ENCODE assay signal across 16 cellular contexts in the genomic region with DNA sequence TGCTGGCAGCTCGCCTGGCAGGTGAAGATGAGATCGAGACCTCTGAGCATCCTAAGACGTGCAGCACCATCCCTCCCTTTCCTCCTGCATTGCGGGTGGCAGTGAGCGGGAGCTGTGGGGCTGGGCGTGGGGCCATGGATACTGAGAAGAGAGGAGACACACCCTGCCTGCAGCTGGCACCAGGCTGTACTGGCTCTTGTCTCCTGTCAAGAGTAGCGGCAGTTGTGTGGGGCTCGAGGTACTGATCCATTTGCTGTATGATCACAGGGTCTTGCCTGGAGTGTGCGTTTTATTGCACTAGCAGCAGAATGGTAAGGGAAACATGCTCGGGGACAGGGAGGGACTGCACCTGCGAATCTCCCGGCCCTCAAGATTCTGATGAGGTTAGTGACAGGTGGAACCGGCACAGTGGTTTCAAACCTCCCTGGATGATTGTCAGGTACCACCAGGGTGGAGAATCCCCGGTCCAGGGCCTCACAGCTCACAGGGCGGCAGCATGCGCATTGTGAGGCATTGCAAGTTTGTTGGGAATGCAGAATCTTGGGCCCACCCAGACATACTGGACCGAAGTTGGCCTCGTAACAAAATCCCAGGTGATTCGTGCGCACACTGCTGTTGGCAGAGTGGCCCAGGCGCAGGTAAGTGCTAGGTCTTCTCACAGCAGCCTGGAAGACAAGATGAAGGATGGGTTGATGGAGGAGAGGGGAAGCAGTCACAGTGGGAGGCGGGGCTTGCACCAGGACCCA.
"Had no signal": no experiment of that assay in that cellular context is flagged by ENCODE, and none has a peak within 500 bp of the region (broad histone marks: within the 10 kb centered on the region; RNA-seq: fewer than 3 reads in every experiment).

No MANE protein-coding gene starts in this region.

- H3K4me1 Mint-ChIP-seq: activated naive CD8-positive, alpha-beta T cell treated with anti-CD3 and anti-CD28 coated beads, Interleukin-2, amount 50 U/mL, for 24 hours had no signal

- H3K4me3 ChIP-seq: ascending aorta, cardiac muscle cell, thoracic aorta, uterus had no signal

- H3K27me3 ChIP-seq: ascending aorta, cardiac muscle cell, uterus had no signal

- H3K27me3 Mint-ChIP-seq: activated naive CD8-positive, alpha-beta T cell treated with anti-CD3 and anti-CD28 coated beads, Interleukin-2, amount 50 U/mL, for 24 hours had no signal

- H3K9me3 ChIP-seq: ascending aorta, thoracic aorta, uterus had no signal

- H3K4me3 Mint-ChIP-seq: activated naive CD8-positive, alpha-beta T cell treated with anti-CD3 and anti-CD28 coated beads, Interleukin-2, amount 50 U/mL, for 24 hours; mesothelial cell of epicardium; T-helper 1 cell treated with Interleukin-12 subunit alpha and Interleukin-12 subunit beta and Interleukin-4 antibody, amounts not matched to agents 30 μg/mL and 1 μg/mL, for 36 hours; WTC11 had no signal

- H3K36me3 Mint-ChIP-seq: WTC11 had no signal

- H3K27ac ChIP-seq: cardiac muscle cell, uterus had no signal

- FAIRE-seq: islet of Langerhans had no signal

- ATAC-seq: activated naive CD8-positive, alpha-beta T cell treated with anti-CD3 and anti-CD28 coated beads, Interleukin-2, amount 50 U/mL, for 24 hours; stimulated activated naive CD8-positive, alpha-beta T cell treated with anti-CD3 and anti-CD28 coated beads, Interleukin-15, Interleukin-2, amounts not matched to agents 100 U/mL and 50 U/mL, for 24 hours; WTC11 had no signal

- DNase-seq: activated CD4-positive, alpha-beta T cell treated with anti-CD3 and anti-CD28 coated beads for 48 hours; activated CD8-positive, alpha-beta memory T cell treated with anti-CD3 and anti-CD28 coated beads for 24 hours; activated naive CD4-positive, alpha-beta T cell treated with Interleukin-2 at 50 U/mL for 16 hours; activated naive CD8-positive, alpha-beta T cell treated with anti-CD3 and anti-CD28 coated beads, Interleukin-2, amount 50 U/mL, for 24 hours; cortex of kidney; effector CD8-positive, alpha-beta T cell; stimulated activated CD4-positive, alpha-beta T cell treated with anti-CD3 and anti-CD28 coated beads, Interleukin-2, amount 100 ng/mL, for 48 hours; stimulated activated naive CD8-positive, alpha-beta T cell treated with anti-CD3 and anti-CD28 coated beads, Interleukin-15, Interleukin-2, amounts not matched to agents 100 U/mL and 50 U/mL, for 24 hours; uterus had no signal

- H3K9me3 Mint-ChIP-seq: activated naive CD8-positive, alpha-beta T cell treated with anti-CD3 and anti-CD28 coated beads, Interleukin-2, amount 50 U/mL, for 24 hours; mesothelial cell of epicardium; T-helper 1 cell treated with Interleukin-12 subunit alpha and Interleukin-12 subunit beta and Interleukin-4 antibody, amounts not matched to agents 30 μg/mL and 1 μg/mL, for 36 hours; WTC11 had no signal

- H3K36me3 ChIP-seq: cardiac muscle cell, thoracic aorta, uterus had no signal

- H3K27ac Mint-ChIP-seq: activated naive CD8-positive, alpha-beta T cell treated with anti-CD3 and anti-CD28 coated beads, Interleukin-2, amount 50 U/mL, for 24 hours; mesothelial cell of epicardium; T-helper 1 cell treated with Interleukin-12 subunit alpha and Interleukin-12 subunit beta and Interleukin-4 antibody, amounts not matched to agents 30 μg/mL and 1 μg/mL, for 36 hours; WTC11 had no signal
